Comparison of ENCODE assay signal across 9 cellular contexts in the genomic region with DNA sequence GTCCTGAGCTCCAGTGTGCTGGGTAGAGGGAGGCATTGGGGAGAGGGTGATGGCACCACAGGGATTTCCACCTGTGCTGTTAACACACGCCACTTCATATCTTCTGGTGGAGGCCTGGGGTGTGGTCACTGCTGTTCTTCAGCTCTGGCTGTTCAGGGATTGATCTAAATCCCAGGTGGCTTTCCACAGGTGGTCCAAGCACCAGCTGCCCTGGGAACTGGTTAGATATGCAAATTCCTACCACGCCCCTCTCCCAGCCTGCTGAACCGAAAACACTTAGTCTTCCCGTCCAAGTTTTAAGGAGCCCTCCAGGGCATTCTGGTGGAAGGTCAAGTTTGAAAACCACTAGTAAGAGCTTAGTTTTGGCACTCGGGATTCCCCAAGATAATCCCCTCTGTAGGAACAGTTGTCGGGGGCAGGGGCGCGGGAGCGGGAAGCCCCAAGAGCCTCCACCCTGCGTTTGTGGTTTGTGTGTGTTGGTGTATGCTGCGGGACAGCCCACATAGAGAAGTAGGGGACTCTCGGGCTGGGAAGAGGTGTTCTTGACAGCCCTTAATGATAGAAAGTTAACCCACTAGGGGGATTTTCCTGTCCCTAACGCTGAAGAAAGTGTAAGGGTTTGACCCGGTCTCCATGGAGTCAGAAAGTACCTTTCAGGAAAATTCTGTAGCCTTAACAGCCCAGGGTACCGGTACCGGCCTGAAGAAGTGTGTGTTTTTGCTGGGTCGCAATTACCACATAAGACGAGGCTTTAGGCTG. TPM values are rescaled to one million over a fixed set of nuclear protein-coding genes. Genes with fewer than 3 reads are reported as not detected.
A peak's percentile ranks its signal among the peaks of the same experiment; 100 is the strongest.
DNase-seq lines count a peak whose midpoint lies in the region; ATAC-seq and TF ChIP-seq lines count a peak whose summit lies in the region.
"Had no signal": no experiment of that assay in that cellular context is flagged by ENCODE, and none has a peak within 500 bp of the region (broad histone marks: within the 10 kb centered on the region; RNA-seq: fewer than 3 reads in every experiment).

No MANE protein-coding gene starts in this region.

- no peak for TF ChIP-seq EP300 in tibial nerve (IDR thresholded peaks at IDR 0.05)

- ATAC-seq in lower lobe of right lung (peak in 1 of 2 donors; percentile 25), HG03342 (IDR thresholded peaks at IDR 0.05; ENCODE audit: unreplicated experiment) (no peak), GM21786 (IDR thresholded peaks at IDR 0.05; ENCODE audit: unreplicated experiment) (no peak)

- H3K27ac ChIP-seq in Peyer's patch: peak overlapping the region; percentile 59 to 84 (median 72)
- peak overlapping the region; percentile 90 for H3K27ac ChIP-seq in lower lobe of right lung
- H3K27ac ChIP-seq in tibial nerve: peak overlapping the region; percentile 86 to 97 (median 92)

- H3K4me1 Mint-ChIP-seq in activated CD4-positive, alpha-beta T cell treated with anti-CD3 and anti-CD28 coated beads, Interleukin-2, amount 10 ng/mL, durations not matched to agents 24 days and 14 days: peaks cover 24% of the 10 kb centered on the region

- no peaks in the 10 kb centered on the region for H3K36me3 Mint-ChIP-seq in activated CD4-positive, alpha-beta T cell treated with anti-CD3 and anti-CD28 coated beads, Interleukin-2, amount 10 ng/mL, durations not matched to agents 24 days and 14 days (ENCODE audit: low read depth)

- TF ChIP-seq CTCF in Peyer's patch (IDR thresholded peaks at IDR 0.05): no peak
- no peak for TF ChIP-seq CTCF in lower lobe of right lung (IDR thresholded peaks at IDR 0.05)
- TF ChIP-seq CTCF in tibial nerve (IDR thresholded peaks at IDR 0.05): no peak

- no peak overlapping the region for H3K27ac Mint-ChIP-seq in activated CD4-positive, alpha-beta T cell treated with anti-CD3 and anti-CD28 coated beads, Interleukin-2, amount 10 ng/mL, durations not matched to agents 24 days and 14 days

- intact Hi-C loops in activated CD4-positive, alpha-beta T cell treated with anti-CD3 and anti-CD28 coated beads, Interleukin-2, amount 10 ng/mL, durations not matched to agents 24 days and 14 days (cut with micrococcal nuclease): loop anchor here (2.0 kb wide), 1 partner anchor 27 kb away; a partner anchor contains a TSS
- intact Hi-C loops in lower lobe of right lung (cut with DNase I): no loop called here

- H3K4me3 ChIP-seq in Peyer's patch (no peak overlapping the region), lower lobe of right lung (no peak overlapping the region), tibial nerve (peak overlapping the region in 1 of 4 donors; percentile 70)

- no peak overlapping the region for H3K4me3 Mint-ChIP-seq in activated CD4-positive, alpha-beta T cell treated with anti-CD3 and anti-CD28 coated beads, Interleukin-2, amount 10 ng/mL, durations not matched to agents 24 days and 14 days

- H3K36me3 ChIP-seq in Peyer's patch: peaks cover 0 to 18% (median 0%) of the 10 kb centered on the region in 3 donors
- peaks cover 53% of the 10 kb centered on the region for H3K36me3 ChIP-seq in lower lobe of right lung
- peaks cover 0 to 69% (median 6%) of the 10 kb centered on the region in 3 donors for H3K36me3 ChIP-seq in tibial nerve

- WGBS in tibial nerve, 2 donors: 38 to 41% methylated on average over 15 to 18 of the region's 18 CpGs

- no peaks in the 10 kb centered on the region for H3K27me3 Mint-ChIP-seq in activated CD4-positive, alpha-beta T cell treated with anti-CD3 and anti-CD28 coated beads, Interleukin-2, amount 10 ng/mL, durations not matched to agents 24 days and 14 days

- no peaks in the 10 kb centered on the region for H3K27me3 ChIP-seq in Peyer's patch
- no peaks in the 10 kb centered on the region for H3K27me3 ChIP-seq in lower lobe of right lung (ENCODE audit: low read depth)
- H3K27me3 ChIP-seq in tibial nerve: no peaks in the 10 kb centered on the region

- peaks cover 5 to 30% (median 10%) of the 10 kb centered on the region in 4 donors for H3K4me1 ChIP-seq in Peyer's patch
- H3K4me1 ChIP-seq in lower lobe of right lung: peaks cover 75% of the 10 kb centered on the region
- H3K4me1 ChIP-seq in tibial nerve: peaks cover 5 to 74% (median 40%) of the 10 kb centered on the region in 4 donors

- H3K9me3 Mint-ChIP-seq in activated CD4-positive, alpha-beta T cell treated with anti-CD3 and anti-CD28 coated beads, Interleukin-2, amount 10 ng/mL, durations not matched to agents 24 days and 14 days: no peaks in the 10 kb centered on the region

- peak; percentile 69 for DNase-seq in activated CD4-positive, alpha-beta T cell treated with anti-CD3 and anti-CD28 coated beads, Interleukin-2, amount 10 ng/mL, durations not matched to agents 24 days and 14 days
- DNase-seq in activated CD4-positive, alpha-beta T cell treated with anti-CD3 and anti-CD28 coated beads, Interleukin-2, amount 50 U/mL, for 1 hour: no peak
- DNase-seq in Peyer's patch (peak in 1 of 3 donors; percentile 46), lower lobe of right lung (no peak), tibial nerve (ENCODE audit: low spot score in 2 of 2) (peak in 1 of 2 donors; percentile 12), NCI-H774 (lab: John Stamatoyannopoulos, UW) (no peak)
- DNase-seq: activated gamma-delta T cell had no signal

- H3K9me3 ChIP-seq in Peyer's patch (no peaks in the 10 kb centered on the region), lower lobe of right lung (no peaks in the 10 kb centered on the region), tibial nerve (no peaks in the 10 kb centered on the region)

- TF ChIP-seq POLR2A in Peyer's patch (IDR thresholded peaks at IDR 0.05): no peak
- no peak for TF ChIP-seq POLR2A in tibial nerve (IDR thresholded peaks at IDR 0.05)

RNA-seq across cellular contexts. Expression of a gene that starts 5.1 kb away (rescaled TPM):
- 3.3 and 4.3 TPM in 2 replicates for total RNA-seq in activated CD4-positive, alpha-beta T cell treated with anti-CD3 and anti-CD28 coated beads, Interleukin-2, amount 10 ng/mL, durations not matched to agents 24 days and 14 days
- total RNA-seq in Peyer's patch: 10 to 100 TPM in 3 of 4 donors, 1 to 10 TPM in 1; 3.9 to 96.0 (median 49.8) TPM
- total RNA-seq in lower lobe of right lung: 108 TPM
- 1,000 to 10,000 TPM in 1 of 4 donors, 100 to 1,000 TPM in 3; 530 to 1,439 (median 798) TPM for total RNA-seq in tibial nerve

RNA-seq across cellular contexts. Expression of a gene that starts 13.9 kb away (rescaled TPM):
- 1.3 and 1.5 TPM in 2 replicates for total RNA-seq in activated CD4-positive, alpha-beta T cell treated with anti-CD3 and anti-CD28 coated beads, Interleukin-2, amount 10 ng/mL, durations not matched to agents 24 days and 14 days
- 10 to 100 TPM; 62.7 to 99.6 (median 68.2) TPM for total RNA-seq in Peyer's patch
- 49.0 TPM for total RNA-seq in lower lobe of right lung
- total RNA-seq in tibial nerve: 100 to 1,000 TPM; 153 to 275 (median 185) TPM

RNA-seq across cellular contexts. Expression of a gene that starts 27.2 kb away (rescaled TPM):
- total RNA-seq in activated CD4-positive, alpha-beta T cell treated with anti-CD3 and anti-CD28 coated beads, Interleukin-2, amount 10 ng/mL, durations not matched to agents 24 days and 14 days: 26.0 and 26.7 TPM in 2 replicates
- 10 to 100 TPM in 1 of 4 donors, 1 to 10 TPM in 3; 4.7 to 19.0 (median 8.0) TPM for total RNA-seq in Peyer's patch
- 22.1 TPM for total RNA-seq in lower lobe of right lung
- total RNA-seq in tibial nerve: 10 to 100 TPM; 23.4 to 30.2 (median 26.0) TPM

Comparison
In these comparisons a context has a peak if more than half of its experiments do, and no peak if none do; other contexts are left out.
1. RNA of a gene that starts 13.9 kb away (total RNA-seq): 153 to 275 TPM in tibial nerve, 62.7 to 99.6 TPM in Peyer's patch and 49.0 TPM in lower lobe of right lung (single experiment); 1.3 to 1.5 TPM in activated CD4-positive, alpha-beta T cell treated with anti-CD3 and anti-CD28 coated beads, Interleukin-2, amount 10 ng/mL, durations not matched to agents 24 days and 14 days; every median in the first group is over 10 times any median in the second.
2. Peak in every context shown above with its lines, with median percentiles within 50 percentile points of each other: H3K27ac ChIP-seq.